ENCODE assay signal across 18 cellular contexts in the genomic region with DNA sequence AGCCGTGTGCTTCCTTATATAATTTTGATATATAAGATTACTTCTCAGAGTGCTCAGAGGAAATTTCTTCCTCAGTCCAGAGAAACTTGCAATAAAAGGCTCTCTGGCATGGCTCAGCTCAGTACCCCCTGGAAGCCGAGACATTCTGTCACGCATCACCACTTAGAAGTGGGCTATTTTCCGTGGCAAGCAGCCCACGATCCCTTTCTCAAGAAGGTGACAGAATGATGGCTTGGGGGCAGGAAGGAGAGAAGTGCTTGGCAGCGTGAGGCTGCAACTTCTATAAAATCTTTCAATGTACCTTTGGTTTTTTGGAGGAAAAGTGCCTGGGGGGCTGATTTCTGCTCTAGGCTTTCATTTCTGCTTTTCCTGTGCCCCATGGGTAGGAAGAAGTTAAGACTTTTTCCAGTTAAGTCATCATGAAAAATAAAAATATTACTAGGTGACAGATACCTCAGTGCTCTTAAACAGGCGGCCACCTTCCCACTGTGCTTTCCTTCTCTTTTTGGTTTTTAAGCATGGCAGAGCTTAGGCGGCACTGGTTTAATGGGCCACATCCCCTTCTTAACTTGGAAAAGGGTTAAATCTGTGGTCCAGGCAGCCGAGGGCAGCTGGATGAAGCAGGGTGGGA.
"Had no signal": no experiment of that assay in that cellular context is flagged by ENCODE, and none has a peak within 500 bp of the region (broad histone marks: within the 10 kb centered on the region; RNA-seq: fewer than 3 reads in every experiment).

No MANE protein-coding gene starts in this region.

- DNase-seq: activated CD4-positive, alpha-beta T cell treated with anti-CD3 and anti-CD28 coated beads, Interleukin-2, amount 10 ng/mL, durations not matched to agents 7 days and 5 days; activated CD8-positive, alpha-beta T cell treated with anti-CD3 and anti-CD28 coated beads, Interleukin-2, amount 10 ng/mL, durations not matched to agents 7 days and 5 days; activated gamma-delta T cell treated with Interleukin-2 at 50 U/mL for 16 hours; effector memory CD4-positive, alpha-beta T cell; heart left ventricle; kidney glomerular epithelial cell; left ventricle myocardium superior; stimulated activated CD4-positive, alpha-beta T cell treated with anti-CD3 and anti-CD28 coated beads, Interleukin-12 subunit alpha, Interleukin-12 subunit beta, amount 100 ng/mL, for 4 hours; stimulated activated CD4-positive, alpha-beta T cell treated with anti-CD3 and anti-CD28 coated beads, Interleukin-2, amount 100 ng/mL, for 24 hours; T-helper 1 cell; T1000 had no signal

- H3K27ac ChIP-seq: adrenal gland, breast epithelium, esophagus muscularis mucosa, gastroesophageal sphincter, heart left ventricle, right atrium auricular region had no signal

- H3K4me1 ChIP-seq: adrenal gland, breast epithelium, gastroesophageal sphincter, heart left ventricle, right atrium auricular region had no signal

- ATAC-seq: activated CD4-positive, CD25-positive, alpha-beta regulatory T cell treated with anti-CD3 and anti-CD28 coated beads, Interleukin-2, amount 50 U/mL, for 24 hours; activated CD8-positive, alpha-beta T cell treated with anti-CD3 and anti-CD28 coated beads, Interleukin-2, amount 10 ng/mL, durations not matched to agents 7 days and 5 days; activated naive CD4-positive, alpha-beta T cell treated with anti-CD3 and anti-CD28 coated beads, Interleukin-2, amount 50 U/mL, for 72 hours; gastroesophageal sphincter; heart left ventricle; left ventricle myocardium superior had no signal

- H3K27me3 ChIP-seq: adrenal gland, breast epithelium, esophagus muscularis mucosa, gastroesophageal sphincter, heart left ventricle, right atrium auricular region had no signal

- H3K36me3 ChIP-seq: adrenal gland, breast epithelium, right atrium auricular region had no signal

- H3K9me3 ChIP-seq: adrenal gland, breast epithelium, esophagus muscularis mucosa, gastroesophageal sphincter, heart left ventricle, right atrium auricular region had no signal

- H3K4me3 ChIP-seq: adrenal gland, breast epithelium, esophagus muscularis mucosa, gastroesophageal sphincter, heart left ventricle, right atrium auricular region had no signal
